3 cellular contexts compared by ENCODE assay signal in genomic region chr10:97949462-97949861, GRCh38.
"Had no signal": no experiment of that assay in that cellular context is flagged by ENCODE, and none has a peak within 500 bp of the region (broad histone marks: within the 10 kb centered on the region; RNA-seq: fewer than 3 reads in every experiment).

No MANE protein-coding gene starts in this region.

- ATAC-seq: GM12878 had no signal

- DNase-seq: GDM1, GF-D8 had no signal

- H3K4me3 ChIP-seq: GM12878 had no signal
